In genomic region chr16:67161595-67162058, GRCh38 we compare ENCODE assay signal across 9 cellular contexts. TPM values are rescaled to one million over a fixed set of nuclear protein-coding genes. Genes with fewer than 3 reads are reported as not detected.
A peak's percentile ranks its signal among the peaks of the same experiment; 100 is the strongest.
DNase-seq lines count a peak whose midpoint lies in the region; ATAC-seq, FAIRE-seq and TF ChIP-seq lines count a peak whose summit lies in the region.
"Had no signal": no experiment of that assay in that cellular context is flagged by ENCODE, and none has a peak within 500 bp of the region (broad histone marks: within the 10 kb centered on the region; RNA-seq: fewer than 3 reads in every experiment).

No MANE protein-coding gene starts in this region.

- H3K4me3 Mint-ChIP-seq in Caco-2 (ENCODE audit: unreplicated experiment) (peak overlapping the region; percentile 45), T-cell (peak overlapping the region; percentile 9 to 87 (median 41))

- ATAC-seq in T-cell (replicated peaks in 1 of 4), result no peak
- ATAC-seq in pancreas, result no peak
- no peak for ATAC-seq in HG03432 (IDR thresholded peaks at IDR 0.05; ENCODE audit: unreplicated experiment)

- CTCF ChIA-PET in Caco-2 (lab: Charles Lee), result interaction anchor here (3.6 kb wide), 1 partner anchor 8 kb away, joined by 43 read pairs; the partner anchor contains the start of gene NOL3
- CTCF ChIA-PET in T-cell (lab: Charles Lee), result no interaction called here

- DNase-seq in Caco-2, result no peak
- no peak for DNase-seq in T-cell
- no peak for DNase-seq in fibroblast of villous mesenchyme (ENCODE audit: low read depth)
- DNase-seq in pancreas, result peak in 4 of 6 donors; percentile 24 to 82 (median 54)
- no peak for DNase-seq in putamen (ENCODE audit: low spot score)
- DNase-seq in COR-L47 (lab: John Stamatoyannopoulos, UW), result no peak
- no peak for DNase-seq in NK-92 treated with Interleukin-12 subunit alpha and Interleukin-12 subunit beta, amount 100 ng/mL, for 24 hours (lab: John Stamatoyannopoulos, UW)

- H3K4me1 Mint-ChIP-seq in Caco-2 (ENCODE audit: low read depth, unreplicated experiment), result peaks cover 6% of the 10 kb centered on the region
- peaks cover 41 to 64% (median 50%) of the 10 kb centered on the region in 3 donors for H3K4me1 Mint-ChIP-seq in T-cell

- H3K4me3 ChIP-seq in Caco-2 (ENCODE audit: low read depth, low read length) (no peak overlapping the region), fibroblast of villous mesenchyme (ENCODE audit: low read depth, low read length) (peak overlapping the region; percentile 97), pancreas (no peak overlapping the region)

- no peak for FAIRE-seq in pancreas (lab: Jason Lieb, UNC)

- TF ChIP-seq CTCF in Caco-2 (IDR thresholded peaks at IDR 0.05; ENCODE audit: insufficient read depth in 1 of 2, low read depth in 1 of 2, low read length in 1 of 2, severe bottlenecking in 1 of 2, unreplicated experiment in 1 of 2) (no peak), fibroblast of villous mesenchyme (IDR thresholded peaks at IDR 0.05; ENCODE audit: insufficient read depth, low read depth, low read length) (no peak), pancreas (IDR thresholded peaks at IDR 0.05) (no peak)

- H3K4me1 ChIP-seq in Caco-2, result 0 out of 2 replicates have a peak, but pooled peaks cover 4% of the 10 kb centered on the region
- peaks cover 0 to 23% (median 5%) of the 10 kb centered on the region in 3 donors for H3K4me1 ChIP-seq in pancreas

- no peaks in the 10 kb centered on the region for H3K27me3 ChIP-seq in Caco-2 (replicated peaks; ENCODE audit: control insufficient read depth, insufficient read depth, low read length)
- H3K27me3 ChIP-seq in pancreas, result no peaks in the 10 kb centered on the region

- H3K27ac ChIP-seq in pancreas, result no peak overlapping the region

- no TSS peak for BruUV-seq in Caco-2 (replicated peaks; lab: Mats Ljungman, UMichigan)

- H3K27me3 Mint-ChIP-seq in Caco-2 (ENCODE audit: insufficient read depth, unreplicated experiment) (no peaks in the 10 kb centered on the region), T-cell (peaks cover 13 to 31% of the 10 kb centered on the region in 2 donors)

- intact Hi-C loops in Caco-2 (cut with micrococcal nuclease; ENCODE audit: unreplicated experiment) (loop anchor here (1.0 to 2.0 kb wide), 2 partner anchors 9 to 143 kb away; partner anchors contain the start of gene NOL3), pancreas (cut with DNase I) (loop anchor here in 1 of 3 donors (10.0 kb wide), 1 partner anchor 187 kb away; no protein-coding TSS in a partner anchor)

- WGBS in pancreas, 2 donors, result 64 to 69% methylated on average over 25 of the region's 25 CpGs

- H3K36me3 Mint-ChIP-seq in Caco-2 (ENCODE audit: insufficient read depth, unreplicated experiment) (peaks cover 19% of the 10 kb centered on the region), T-cell (peaks cover 6% of the 10 kb centered on the region)

- H3K9me3 Mint-ChIP-seq in Caco-2 (ENCODE audit: unreplicated experiment) (no peaks in the 10 kb centered on the region), T-cell (no peaks in the 10 kb centered on the region)

- H3K9me3 ChIP-seq in Caco-2, result no peaks in the 10 kb centered on the region
- no peaks in the 10 kb centered on the region for H3K9me3 ChIP-seq in pancreas

- H3K36me3 ChIP-seq in Caco-2 (ENCODE audit: control insufficient read depth, insufficient read depth, low read length) (no peaks in the 10 kb centered on the region), pancreas (no peaks in the 10 kb centered on the region)

- H3K27ac Mint-ChIP-seq in Caco-2 (ENCODE audit: unreplicated experiment), result no peak overlapping the region
- H3K27ac Mint-ChIP-seq in T-cell, result no peak overlapping the region

- POLR2A ChIA-PET in Caco-2 (lab: Charles Lee), result no interaction called here
- POLR2A ChIA-PET in T-cell (lab: Charles Lee), result no interaction called here

RNA-seq across cellular contexts. Expression of gene FBXL8, which starts 1.9 kb away (rescaled TPM):
- total RNA-seq in Caco-2 (2022) (27.6 and 31.5 TPM in 2 replicates), T-cell (10 to 100 TPM; 18.5 to 69.7 (median 43.7) TPM), fibroblast of villous mesenchyme (8.6 and 10.6 TPM in 2 replicates), pancreas (10 to 100 TPM; 12.9 to 31.7 (median 24.2) TPM)
- polyA plus RNA-seq in pancreas, result 10 to 100 TPM; 41.6 to 86.2 TPM

RNA-seq across cellular contexts. Expression of gene TRADD, which starts 1.9 kb away (rescaled TPM):
- 16.8 and 18.3 TPM in 2 replicates for total RNA-seq in Caco-2 (2022)
- total RNA-seq in T-cell, result 100 to 1,000 TPM in 3 of 5 donors, 10 to 100 TPM in 2; 58.3 to 179 (median 123) TPM
- total RNA-seq in fibroblast of villous mesenchyme, result 12.5 and 18.4 TPM in 2 replicates
- total RNA-seq in pancreas, result 10 to 100 TPM in 4 of 6 donors, 1 to 10 TPM in 2; 9.4 to 17.4 (median 11.5) TPM
- polyA plus RNA-seq in pancreas, result 10 to 100 TPM; 21.3 to 33.3 TPM
- polyA plus RNA-seq: neural cell had no signal

RNA-seq across cellular contexts. Expression of gene HSF4, which starts 2.9 kb away (rescaled TPM):
- total RNA-seq in Caco-2 (2022) (39.4 and 52.0 TPM in 2 replicates), T-cell (10 to 100 TPM; 22.3 to 66.3 (median 39.1) TPM), fibroblast of villous mesenchyme (2.6 and 3.0 TPM in 2 replicates), pancreas (10 to 100 TPM; 34.9 to 70.0 (median 49.1) TPM)
- polyA plus RNA-seq in pancreas, result 100 to 1,000 TPM; 310 to 330 TPM

RNA-seq across cellular contexts. Expression of gene NOL3, which starts 8.7 kb away (rescaled TPM):
- total RNA-seq in Caco-2 (2022) (17.4 and 22.4 TPM in 2 replicates), T-cell (1 to 10 TPM; 2.1 to 8.0 (median 5.2) TPM), fibroblast of villous mesenchyme (11.7 and 12.2 TPM in 2 replicates), pancreas (10 to 100 TPM; 15.2 to 31.2 (median 19.8) TPM)
- polyA plus RNA-seq in pancreas, result 100 to 1,000 TPM in 1 of 2 donors, 10 to 100 TPM in 1; 84.5 to 119 TPM

RNA-seq across cellular contexts. Expression of gene B3GNT9, which starts 10.8 kb away (rescaled TPM):
- total RNA-seq in Caco-2 (2022) (11.6 and 11.7 TPM in 2 replicates), T-cell (1 to 10 TPM; 3.0 to 9.5 (median 4.9) TPM), fibroblast of villous mesenchyme (41.9 and 46.4 TPM in 2 replicates), pancreas (1 to 10 TPM; 1.8 to 5.1 (median 3.5) TPM)
- polyA plus RNA-seq in pancreas, result 1 to 10 TPM; 3.0 to 9.3 TPM
- polyA plus RNA-seq: neural cell had no signal

Comparison
In these comparisons a context has a peak if more than half of its experiments do, and no peak if none do; other contexts are left out.
1. DNase-seq: peak in pancreas (4 of 6); none in Caco-2 (0 of 2), T-cell (0 of 34), fibroblast of villous mesenchyme (single experiment), putamen (single experiment), COR-L47 (single experiment) and NK-92 treated with Interleukin-12 subunit alpha and Interleukin-12 subunit beta, amount 100 ng/mL, for 24 hours (single experiment).